In genomic region chr3:167736264-167736787, GRCh38 we compare ENCODE assay signal across 8 cellular contexts.
DNase-seq lines count a peak whose midpoint lies in the region; TF ChIP-seq lines count a peak whose summit lies in the region.
"Had no signal": no experiment of that assay in that cellular context is flagged by ENCODE, and none has a peak within 500 bp of the region (broad histone marks: within the 10 kb centered on the region; RNA-seq: fewer than 3 reads in every experiment).

No MANE protein-coding gene starts in this region.

- no peaks in the 10 kb centered on the region for H3K27me3 ChIP-seq in HL-60 (ENCODE audit: insufficient read depth, poor library complexity, severe bottlenecking)

- H3K9me3 ChIP-seq in iPS-18c (ENCODE audit: control insufficient read depth, insufficient read depth, low read length) = no peaks in the 10 kb centered on the region

- DNase-seq in HL-60 (ENCODE audit: low read depth in 1 of 2, low spot score in 1 of 2) = no peak
- peak; percentile 23 for DNase-seq in SW480 (ENCODE audit: low spot score)
- DNase-seq in substantia nigra (lab: John Stamatoyannopoulos, UW) = peak in 1 of 49 donors; percentile 1
- no peak for DNase-seq in UCSD-AML1 (lab: John Stamatoyannopoulos, UW; ENCODE audit: unreplicated experiment)
- DNase-seq in activated naive CD4-positive, alpha-beta T cell treated with Interleukin-2 at 50 U/mL for 16 hours = no peak
- DNase-seq in KG1 (lab: John Stamatoyannopoulos, UW) = no peak
- DNase-seq: activated T-cell treated with anti-CD3 and anti-CD28 coated beads, Interleukin-2, amount 50 U/mL, for 48 hours had no signal

- peak overlapping the region; percentile 88 for H3K4me3 ChIP-seq in HL-60 (replicated peaks; ENCODE audit: insufficient read depth, low read length)
- H3K4me3 ChIP-seq in iPS-18c (ENCODE audit: insufficient read depth, low read depth, low read length) = peak overlapping the region; percentile 87

- no peak overlapping the region for H3K27ac ChIP-seq in HL-60 (replicated peaks)
- peak overlapping the region; percentile 95 for H3K27ac ChIP-seq in substantia nigra (ENCODE audit: low read depth, low read length, poor library complexity, severe bottlenecking)

- TF ChIP-seq CTCF in HL-60 (IDR thresholded peaks at IDR 0.05; ENCODE audit: insufficient read depth, low read length) = no peak
